In the genomic region with DNA sequence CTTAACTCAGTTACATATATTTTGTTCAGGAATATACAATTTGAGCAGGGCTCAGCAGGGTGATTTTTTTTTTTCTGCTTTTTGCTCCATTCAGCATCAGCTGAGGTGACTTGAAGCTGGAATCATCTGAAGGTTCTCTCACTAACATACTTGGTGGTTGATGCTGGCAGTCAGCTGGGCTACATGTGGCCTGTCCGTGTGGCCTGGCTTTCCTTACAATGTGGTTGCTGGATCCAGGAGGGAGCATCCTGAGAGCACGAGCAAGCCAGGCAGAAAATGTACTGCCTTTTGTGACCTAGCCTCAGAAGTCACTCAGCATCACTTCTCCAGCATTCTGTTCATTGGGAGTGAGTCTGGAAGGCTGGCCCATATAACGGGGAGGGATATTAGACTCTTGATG, we compare ENCODE assay signal across 28 cellular contexts.
"Had no signal": no experiment of that assay in that cellular context is flagged by ENCODE, and none has a peak within 500 bp of the region (broad histone marks: within the 10 kb centered on the region; RNA-seq: fewer than 3 reads in every experiment).

No MANE protein-coding gene starts in this region.

- H3K27ac Mint-ChIP-seq: activated CD4-positive, alpha-beta memory T cell treated with anti-CD3 and anti-CD28 coated beads for 36 hours; activated CD4-positive, alpha-beta T cell treated with anti-CD3 and anti-CD28 coated beads, Interleukin-2, amount 10 ng/mL, durations not matched to agents 24 days and 14 days; activated naive CD4-positive, alpha-beta T cell treated with anti-CD3 and anti-CD28 coated beads, Interleukin-2, amount 10 ng/mL, durations not matched to agents 7 days and 5 days; activated naive CD8-positive, alpha-beta T cell treated with anti-CD3 and anti-CD28 coated beads, Interleukin-2, amount 10 ng/mL, durations not matched to agents 7 days and 5 days; activated T-cell treated with anti-CD3 and anti-CD28 coated beads, Interleukin-2, amount 50 U/mL, for 24 hours; effector memory CD8-positive, alpha-beta T cell; naive thymus-derived CD4-positive, alpha-beta T cell had no signal

- ATAC-seq: effector memory CD8-positive, alpha-beta T cell; gastroesophageal sphincter; naive thymus-derived CD4-positive, alpha-beta T cell; pancreas; psoas muscle had no signal

- H3K27ac ChIP-seq: gastroesophageal sphincter, hepatocyte, left ventricle myocardium inferior, pancreas, psoas muscle, sigmoid colon, testis, transverse colon had no signal

- H3K9me3 ChIP-seq: gastroesophageal sphincter, pancreas, psoas muscle, sigmoid colon, testis, transverse colon had no signal

- H3K9me3 Mint-ChIP-seq: activated CD4-positive, alpha-beta T cell treated with anti-CD3 and anti-CD28 coated beads, Interleukin-2, amount 10 ng/mL, durations not matched to agents 24 days and 14 days; activated naive CD4-positive, alpha-beta T cell treated with anti-CD3 and anti-CD28 coated beads, Interleukin-2, amount 10 ng/mL, durations not matched to agents 7 days and 5 days; activated naive CD8-positive, alpha-beta T cell treated with anti-CD3 and anti-CD28 coated beads, Interleukin-2, amount 10 ng/mL, durations not matched to agents 7 days and 5 days; activated T-cell treated with anti-CD3 and anti-CD28 coated beads, Interleukin-2, amount 50 U/mL, for 24 hours had no signal

- H2AFZ ChIP-seq: hepatocyte had no signal

- H3K36me3 ChIP-seq: gastroesophageal sphincter, left ventricle myocardium inferior, pancreas, sigmoid colon, transverse colon had no signal

- H3K4me1 ChIP-seq: gastroesophageal sphincter, left ventricle myocardium inferior, pancreas, psoas muscle, sigmoid colon, testis, transverse colon had no signal

- H3K27me3 ChIP-seq: gastroesophageal sphincter, hepatocyte, pancreas, sigmoid colon, testis, transverse colon had no signal

- H3K4me3 Mint-ChIP-seq: activated CD4-positive, alpha-beta memory T cell treated with anti-CD3 and anti-CD28 coated beads for 36 hours; activated CD4-positive, alpha-beta T cell treated with anti-CD3 and anti-CD28 coated beads, Interleukin-2, amount 10 ng/mL, durations not matched to agents 24 days and 14 days; activated naive CD4-positive, alpha-beta T cell treated with anti-CD3 and anti-CD28 coated beads, Interleukin-2, amount 10 ng/mL, durations not matched to agents 7 days and 5 days; activated naive CD8-positive, alpha-beta T cell treated with anti-CD3 and anti-CD28 coated beads, Interleukin-2, amount 10 ng/mL, durations not matched to agents 7 days and 5 days; activated T-cell treated with anti-CD3 and anti-CD28 coated beads, Interleukin-2, amount 50 U/mL, for 24 hours; effector memory CD8-positive, alpha-beta T cell; naive thymus-derived CD4-positive, alpha-beta T cell had no signal

- H3K79me2 ChIP-seq: hepatocyte had no signal

- H3K36me3 Mint-ChIP-seq: activated CD4-positive, alpha-beta memory T cell treated with anti-CD3 and anti-CD28 coated beads for 36 hours; activated naive CD4-positive, alpha-beta T cell treated with anti-CD3 and anti-CD28 coated beads, Interleukin-2, amount 10 ng/mL, durations not matched to agents 7 days and 5 days; activated naive CD8-positive, alpha-beta T cell treated with anti-CD3 and anti-CD28 coated beads, Interleukin-2, amount 10 ng/mL, durations not matched to agents 7 days and 5 days; naive thymus-derived CD4-positive, alpha-beta T cell had no signal

- DNase-seq: activated CD4-positive, alpha-beta memory T cell treated with anti-CD3 and anti-CD28 coated beads for 36 hours; activated CD4-positive, alpha-beta T cell treated with anti-CD3 and anti-CD28 coated beads, Interleukin-2, amount 10 ng/mL, durations not matched to agents 24 days and 14 days; activated CD4-positive, CD25-positive, alpha-beta regulatory T cell treated with anti-CD3 and anti-CD28 coated beads, Interleukin-2, amount 50 U/mL, for 72 hours; activated CD8-positive, alpha-beta memory T cell treated with anti-CD3 and anti-CD28 coated beads, Interleukin-2, amount 50 U/mL, for 48 hours; activated gamma-delta T cell; activated naive CD4-positive, alpha-beta T cell treated with anti-CD3 and anti-CD28 coated beads, Interleukin-2, amount 10 ng/mL, durations not matched to agents 7 days and 5 days; activated naive CD8-positive, alpha-beta T cell treated with anti-CD3 and anti-CD28 coated beads, Interleukin-2, amount 10 ng/mL, durations not matched to agents 7 days and 5 days; activated T-cell treated with anti-CD3 and anti-CD28 coated beads, Interleukin-2, amount 50 U/mL, for 24 hours; amniotic stem cell; caudate nucleus; cortex of kidney; effector memory CD8-positive, alpha-beta T cell; left ventricle myocardium inferior; naive thymus-derived CD4-positive, alpha-beta T cell; nucleus accumbens; pancreas; psoas muscle; sigmoid colon; stimulated activated CD4-positive, alpha-beta T cell treated with anti-CD3 and anti-CD28 coated beads, Interleukin-15, amount 100 ng/mL, for 24 hours; stimulated activated CD4-positive, alpha-beta T cell treated with anti-CD3 and anti-CD28 coated beads, Interleukin-2, amount 100 ng/mL, for 24 hours; stimulated activated naive CD4-positive, alpha-beta T cell; T-helper 2 cell; testis; transverse colon had no signal

- H3K4me2 ChIP-seq: hepatocyte, smooth muscle cell had no signal

- H3K4me3 ChIP-seq: gastroesophageal sphincter, hepatocyte, left ventricle myocardium inferior, lung, pancreas, psoas muscle, sigmoid colon, smooth muscle cell, testis, transverse colon had no signal

- H3K4me1 Mint-ChIP-seq: activated naive CD4-positive, alpha-beta T cell treated with anti-CD3 and anti-CD28 coated beads, Interleukin-2, amount 10 ng/mL, durations not matched to agents 7 days and 5 days had no signal
